19 cellular contexts compared by ENCODE assay signal in genomic region chr16:29836623-29837022, GRCh38.
"Had no signal": no experiment of that assay in that cellular context is flagged by ENCODE, and none has a peak within 500 bp of the region (broad histone marks: within the 10 kb centered on the region; RNA-seq: fewer than 3 reads in every experiment).

No MANE protein-coding gene starts in this region.

- FAIRE-seq: frontal cortex, islet of Langerhans, pancreas had no signal

- DNase-seq: cortex of kidney; dorsolateral prefrontal cortex; effector CD8-positive, alpha-beta T cell; heart left ventricle; hippocampal formation; kidney glomerular epithelial cell; natural killer cell; nucleus accumbens; pancreas; right cardiac atrium; stimulated activated CD4-positive, alpha-beta T cell treated with anti-CD3 and anti-CD28 coated beads, Interleukin-4, amount 100 ng/mL, for 1 hour; stimulated activated naive CD4-positive, alpha-beta T cell; stomach; substantia nigra; transverse colon had no signal

- H3K9me3 ChIP-seq: heart left ventricle, pancreas, stomach, thoracic aorta, transverse colon had no signal

- H3K4me3 ChIP-seq: dorsolateral prefrontal cortex, heart left ventricle, pancreas, smooth muscle cell, stomach, thoracic aorta, transverse colon had no signal

- H3K4me1 ChIP-seq: pancreas, stomach, transverse colon had no signal

- H3K27ac ChIP-seq: dorsolateral prefrontal cortex, heart left ventricle, pancreas, stomach, thoracic aorta, transverse colon had no signal

- H3K27me3 ChIP-seq: dorsolateral prefrontal cortex, heart left ventricle, pancreas, stomach, transverse colon had no signal

- H3K4me2 ChIP-seq: smooth muscle cell had no signal

- ATAC-seq: heart left ventricle, natural killer cell, right cardiac atrium had no signal
